In the genomic region with DNA sequence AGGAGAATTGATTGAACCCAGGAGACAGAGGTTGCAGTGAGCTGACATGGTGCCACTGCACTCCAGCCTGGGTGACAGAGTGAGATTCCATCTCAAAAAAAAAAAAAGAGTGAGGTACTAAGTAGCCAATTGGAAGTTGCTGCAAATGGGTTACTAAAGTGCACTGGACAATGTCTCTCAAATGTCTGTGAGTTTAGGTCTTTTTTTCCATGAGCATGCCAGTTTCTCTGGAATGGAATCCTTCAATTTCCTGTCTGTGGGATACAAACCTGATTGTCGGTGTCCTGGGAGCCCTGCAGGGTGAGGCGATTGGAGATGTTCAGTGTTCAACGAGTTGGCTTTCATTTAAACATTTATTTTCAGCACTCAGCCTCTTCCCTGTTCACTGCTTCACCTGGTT, we compare ENCODE assay signal across 20 cellular contexts. TPM values are rescaled to one million over a fixed set of nuclear protein-coding genes. Genes with fewer than 3 reads are reported as not detected.
DNase-seq lines count a peak whose midpoint lies in the region; ATAC-seq, FAIRE-seq and TF ChIP-seq lines count a peak whose summit lies in the region.
"Had no signal": no experiment of that assay in that cellular context is flagged by ENCODE, and none has a peak within 500 bp of the region (broad histone marks: within the 10 kb centered on the region; RNA-seq: fewer than 3 reads in every experiment).

No MANE protein-coding gene starts in this region.

- H3K27me3 ChIP-seq in GM23338 (ENCODE audit: insufficient read depth) (no peaks in the 10 kb centered on the region), mesenchymal stem cell (ENCODE audit: control insufficient read depth in 1 of 2, insufficient read depth in 1 of 2, low read length in 2 of 2) (no peaks in the 10 kb centered on the region), trophoblast cell (ENCODE audit: insufficient read depth, low read length) (no peaks in the 10 kb centered on the region)
- H3K27me3 ChIP-seq: BLaER1 treated with 17β-estradiol and CSF1 and Interleukin-3, amounts not matched to agents 10 nM and 100 nM had no signal

- H3K9me3 ChIP-seq in mesenchymal stem cell (ENCODE audit: control insufficient read depth, low read length) (no peaks in the 10 kb centered on the region), trophoblast cell (ENCODE audit: insufficient read depth, low read depth, low read length) (no peaks in the 10 kb centered on the region)

- H3K23ac ChIP-seq in mesenchymal stem cell (ENCODE audit: low read length in 2 of 2) (no peak overlapping the region), trophoblast cell (ENCODE audit: low read length) (no peak overlapping the region)

- no peak overlapping the region for H4K8ac ChIP-seq in mesenchymal stem cell (ENCODE audit: low read length)
- peak overlapping the region; percentile 87 for H4K8ac ChIP-seq in trophoblast cell (ENCODE audit: low read depth, low read length)

- H3K27ac Mint-ChIP-seq in GM23338 (no peak overlapping the region), chondrocyte (ENCODE audit: unreplicated experiment) (peak overlapping the region; percentile 52)
- H3K27ac Mint-ChIP-seq: B cell; CD8-positive, alpha-beta T cell; HFFc6 had no signal

- H2BK120ac ChIP-seq in mesenchymal stem cell (ENCODE audit: low read depth, low read length): no peak overlapping the region
- peak overlapping the region; percentile 98 for H2BK120ac ChIP-seq in trophoblast cell (ENCODE audit: insufficient read depth, low read length, poor library complexity)

- H3K18ac ChIP-seq in mesenchymal stem cell (ENCODE audit: low read depth in 1 of 2, low read length in 2 of 2) (peak overlapping the region in 1 of 2 experiments; percentile 33), trophoblast cell (ENCODE audit: low read length) (peak overlapping the region; percentile 37)

- no peak overlapping the region for H3K9ac ChIP-seq in mesenchymal stem cell (ENCODE audit: low read length)
- H3K9ac ChIP-seq in trophoblast cell (ENCODE audit: low read length): no peak overlapping the region
- H3K9ac ChIP-seq: BLaER1 treated with 17β-estradiol and CSF1 and Interleukin-3, amounts not matched to agents 10 nM and 100 nM; GM23248 had no signal

- no peaks in the 10 kb centered on the region for H3K79me1 ChIP-seq in mesenchymal stem cell (replicated peaks; ENCODE audit: low read length, poor library complexity, severe bottlenecking)
- peaks cover 27% of the 10 kb centered on the region for H3K79me1 ChIP-seq in trophoblast cell (ENCODE audit: low read length)

- H2BK5ac ChIP-seq in mesenchymal stem cell (ENCODE audit: low read depth, low read length, poor library complexity, severe bottlenecking): no peak overlapping the region
- H2BK5ac ChIP-seq in trophoblast cell (ENCODE audit: low read depth, low read length, poor library complexity): peak overlapping the region; percentile 96

- no peak overlapping the region for H4K12ac ChIP-seq in trophoblast cell (ENCODE audit: low read depth, low read length)

- H3K36me3 ChIP-seq in GM23338 (ENCODE audit: insufficient read depth) (no peaks in the 10 kb centered on the region), mesenchymal stem cell (ENCODE audit: control insufficient read depth in 1 of 2, insufficient read depth in 2 of 2, low read depth in 1 of 2, low read length in 2 of 2) (no peaks in the 10 kb centered on the region), trophoblast cell (ENCODE audit: control insufficient read depth in 1 of 2, insufficient read depth in 2 of 2, low read length in 2 of 2) (no peaks in the 10 kb centered on the region)
- H3K36me3 ChIP-seq: BLaER1 treated with 17β-estradiol and CSF1 and Interleukin-3, amounts not matched to agents 10 nM and 100 nM had no signal

- FAIRE-seq in RCC 7860 (lab: Jason Lieb, UNC): no peak
- FAIRE-seq: GM12878, HepG2 had no signal

- no peak overlapping the region for H3K4ac ChIP-seq in mesenchymal stem cell (ENCODE audit: low read depth in 1 of 2, low read length in 2 of 2)
- peak overlapping the region; percentile 88 for H3K4ac ChIP-seq in trophoblast cell (ENCODE audit: low read depth, low read length)

- TF ChIP-seq CTCF in GM23338 (conservative IDR thresholded peaks at IDR 0.05; ENCODE audit: low read depth in 2 of 2) (no peak), chondrocyte (IDR thresholded peaks at IDR 0.05) (no peak)

- H3K4me1 ChIP-seq in GM23338 (ENCODE audit: insufficient read depth) (peaks cover 11% of the 10 kb centered on the region), mesenchymal stem cell (ENCODE audit: control insufficient read depth, insufficient read depth, low read depth, low read length) (peaks cover 1% of the 10 kb centered on the region), trophoblast cell (ENCODE audit: control insufficient read depth in 1 of 2, insufficient read depth in 2 of 2, low read length in 2 of 2) (peaks cover 12 to 23% of the 10 kb centered on the region in 2 experiments)

- peaks cover 27% of the 10 kb centered on the region for H3K4me1 Mint-ChIP-seq in GM23338
- peaks cover 66% of the 10 kb centered on the region for H3K4me1 Mint-ChIP-seq in chondrocyte (ENCODE audit: low read depth)

- H3K4me2 ChIP-seq in GM23338 (no peak overlapping the region), mesenchymal stem cell (ENCODE audit: low read length, poor library complexity, severe bottlenecking) (no peak overlapping the region), trophoblast cell (ENCODE audit: low read length) (peak overlapping the region; percentile 55)
- H3K4me2 ChIP-seq: BLaER1 treated with 17β-estradiol and CSF1 and Interleukin-3, amounts not matched to agents 10 nM and 100 nM had no signal

- H3K9me2 ChIP-seq in GM23338 (ENCODE audit: insufficient read depth): no peaks in the 10 kb centered on the region; the same call in 1 of the 2 replicates

- no peak overlapping the region for H2BK12ac ChIP-seq in mesenchymal stem cell (ENCODE audit: low read length in 2 of 2)
- peak overlapping the region; percentile 59 for H2BK12ac ChIP-seq in trophoblast cell (ENCODE audit: low read length)

- H2AK5ac ChIP-seq in mesenchymal stem cell (ENCODE audit: low read length, severe bottlenecking): peak overlapping the region; percentile 71
- no peak overlapping the region for H2AK5ac ChIP-seq in trophoblast cell (ENCODE audit: low read length)

- H2AFZ ChIP-seq in GM23338 (peak overlapping the region; percentile 69), mesenchymal stem cell (ENCODE audit: low read depth, low read length) (no peak overlapping the region), trophoblast cell (ENCODE audit: insufficient read depth, low read length, poor library complexity) (peak overlapping the region; percentile 49)
- H2AFZ ChIP-seq: GM23248 had no signal

- H3K36me3 Mint-ChIP-seq in GM23338 (ENCODE audit: low read depth): no peaks in the 10 kb centered on the region
- no peaks in the 10 kb centered on the region for H3K36me3 Mint-ChIP-seq in chondrocyte (ENCODE audit: low read depth)
- H3K36me3 Mint-ChIP-seq: CD8-positive, alpha-beta T cell had no signal

- H3K14ac ChIP-seq in mesenchymal stem cell (ENCODE audit: low read length in 2 of 2): no peak overlapping the region
- peak overlapping the region; percentile 91 for H3K14ac ChIP-seq in trophoblast cell (ENCODE audit: low read length)

- H3K9me3 Mint-ChIP-seq in GM23338 (no peaks in the 10 kb centered on the region), chondrocyte (ENCODE audit: low read depth) (no peaks in the 10 kb centered on the region)
- H3K9me3 Mint-ChIP-seq: CD8-positive, alpha-beta T cell; HFFc6 had no signal

- H3F3A ChIP-seq in GM23338 (replicated peaks; ENCODE audit: low read depth): no peaks in the 10 kb centered on the region

- ATAC-seq in GM23338 (no peak), HG02970 (IDR thresholded peaks at IDR 0.05; ENCODE audit: low FRiP score, unreplicated experiment) (no peak)
- ATAC-seq: CD8-positive, alpha-beta T cell; GM12878; HCT116; HepG2 had no signal

- H3K4me3 Mint-ChIP-seq in GM23338: no peak overlapping the region
- no peak overlapping the region for H3K4me3 Mint-ChIP-seq in chondrocyte (ENCODE audit: unreplicated experiment)
- H3K4me3 Mint-ChIP-seq: B cell; CD8-positive, alpha-beta T cell; HFFc6 had no signal

- no peak for DNase-seq in GM23338 (ENCODE audit: low spot score)
- no peak for DNase-seq in chondrocyte (ENCODE audit: low spot score)
- DNase-seq in mesenchymal stem cell: no peak
- no peak for DNase-seq in trophoblast cell
- DNase-seq in medulla oblongata (ENCODE audit: extremely low spot score): no peak
- DNase-seq in RCC 7860 (ENCODE audit: low spot score): no peak
- DNase-seq: 8988T; Calu3; CD8-positive, alpha-beta T cell; DMS79 treated with DMSO at 0.1 percent for 48 hours; EL; GM23248; H7; HFFc6 had no signal

- no peak overlapping the region for H4K91ac ChIP-seq in mesenchymal stem cell (ENCODE audit: low read length)
- peak overlapping the region; percentile 93 for H4K91ac ChIP-seq in trophoblast cell (ENCODE audit: low read depth, low read length)

- H3K79me2 ChIP-seq in GM23338 (replicated peaks; ENCODE audit: insufficient read depth): no peaks in the 10 kb centered on the region
- H3K79me2 ChIP-seq in trophoblast cell (ENCODE audit: control insufficient read depth, insufficient read depth, low read length, poor library complexity): no peaks in the 10 kb centered on the region

- WGBS in mesenchymal stem cell: 55% methylated on average over 3 of the region's 3 CpGs
- WGBS in trophoblast cell (ENCODE audit: extremely low coverage, insufficient coverage, insufficient read length): no CpG with 5 or more reads among the region's 3 CpGs

- H3K27me3 Mint-ChIP-seq in GM23338 (ENCODE audit: insufficient read depth, low read depth, poor library complexity): peaks cover 1% of the 10 kb centered on the region
- no peaks in the 10 kb centered on the region for H3K27me3 Mint-ChIP-seq in chondrocyte (ENCODE audit: low read depth)

- no peak overlapping the region for H2BK15ac ChIP-seq in mesenchymal stem cell (ENCODE audit: low read depth, poor library complexity, severe bottlenecking)

- H4K20me1 ChIP-seq in GM23338 (replicated peaks; ENCODE audit: insufficient read depth): no peaks in the 10 kb centered on the region
- H4K20me1 ChIP-seq: BLaER1 treated with 17β-estradiol and CSF1 and Interleukin-3, amounts not matched to agents 10 nM and 100 nM had no signal

- H3K4me3 ChIP-seq in GM23338 (no peak overlapping the region), mesenchymal stem cell (ENCODE audit: insufficient read depth in 1 of 2, low read depth in 1 of 2, low read length in 2 of 2) (no peak overlapping the region), trophoblast cell (ENCODE audit: low read depth, low read length) (no peak overlapping the region)
- H3K4me3 ChIP-seq: BLaER1 treated with 17β-estradiol and CSF1 and Interleukin-3, amounts not matched to agents 10 nM and 100 nM; GM12878; GM23248 had no signal

- no peak overlapping the region for H3K27ac ChIP-seq in GM23338 (ENCODE audit: low read depth)
- no peak overlapping the region for H3K27ac ChIP-seq in mesenchymal stem cell (ENCODE audit: low read length, poor library complexity, severe bottlenecking)
- H3K27ac ChIP-seq in trophoblast cell (ENCODE audit: low read depth, low read length): peak overlapping the region; percentile 98
- H3K27ac ChIP-seq: BLaER1 treated with 17β-estradiol and CSF1 and Interleukin-3, amounts not matched to agents 10 nM and 100 nM; GM23248 had no signal

RNA-seq across cellular contexts. Expression of gene CALD1, which starts 5.4 kb away (rescaled TPM):
- 132 and 133 TPM in 2 replicates for total RNA-seq in GM23338 (2014; rRNA removed; shearing (Covaris generic))
- 762 and 842 TPM in 2 replicates for polyA plus RNA-seq in GM23338 (2016; fragmentation: Nextera tagmentation; extraction: Ambion mirVana)
- 1,623 to 1,979 TPM (median 1,941 TPM) in 3 replicates for total RNA-seq in chondrocyte
- 820 TPM for polyA plus RNA-seq in mesenchymal stem cell (2013, experiment 1 of 2)
- 785 TPM for polyA plus RNA-seq in mesenchymal stem cell (2013, experiment 2 of 2)
- polyA plus RNA-seq in trophoblast cell (2013): 510 and 518 TPM in 2 replicates
- total RNA-seq: CD8-positive, alpha-beta T cell had no signal

Comparison
In these comparisons a context has a peak if more than half of its experiments do, and no peak if none do; other contexts are left out.
1. RNA of gene CALD1, which starts 5.4 kb away (total RNA-seq): 1,623 to 1,979 TPM in chondrocyte; 132 to 133 TPM in GM23338; every median in the first group is over 10 times any median in the second.